Comparison of ENCODE assay signal across 24 cellular contexts in genomic region chr6:162698004-162698403, GRCh38. TPM values are rescaled to one million over a fixed set of nuclear protein-coding genes. Genes with fewer than 3 reads are reported as not detected.
"Had no signal": no experiment of that assay in that cellular context is flagged by ENCODE, and none has a peak within 500 bp of the region (broad histone marks: within the 10 kb centered on the region; RNA-seq: fewer than 3 reads in every experiment).

No MANE protein-coding gene starts in this region.

- H3K27ac Mint-ChIP-seq: immature natural killer cell; naive B cell; nephron; stimulated activated memory B cell treated with anti-CD40 and anti-IgM and Interleukin-4, amounts not matched to agents 10 μg/mL and 1 μg/mL and 100 μg/mL, for 72 hours; stimulated activated naive CD8-positive, alpha-beta T cell treated with anti-CD3 and anti-CD28 coated beads, Interleukin-15, Interleukin-2, amounts not matched to agents 100 ng/mL and 50 ng/mL, for 24 hours had no signal

- H3K4me1 Mint-ChIP-seq: immature natural killer cell; naive B cell; nephron; stimulated activated memory B cell treated with anti-CD40 and anti-IgM and Interleukin-4, amounts not matched to agents 10 μg/mL and 1 μg/mL and 100 μg/mL, for 72 hours had no signal

- H3K36me3 Mint-ChIP-seq: immature natural killer cell; naive B cell; stimulated activated memory B cell treated with anti-CD40 and anti-IgM and Interleukin-4, amounts not matched to agents 10 μg/mL and 1 μg/mL and 100 μg/mL, for 72 hours had no signal

- H3K9me3 Mint-ChIP-seq: immature natural killer cell; naive B cell; nephron; stimulated activated memory B cell treated with anti-CD40 and anti-IgM and Interleukin-4, amounts not matched to agents 10 μg/mL and 1 μg/mL and 100 μg/mL, for 72 hours; stimulated activated naive CD8-positive, alpha-beta T cell treated with anti-CD3 and anti-CD28 coated beads, Interleukin-15, Interleukin-2, amounts not matched to agents 100 ng/mL and 50 ng/mL, for 24 hours had no signal

- DNase-seq: cortex of kidney; dorsolateral prefrontal cortex; effector memory CD4-positive, alpha-beta T cell; foreskin fibroblast; immature natural killer cell; kidney; left colon; mesendoderm; naive B cell; occipital lobe; psoas muscle; retina; spleen; stimulated activated CD4-positive, alpha-beta T cell treated with anti-CD3 and anti-CD28 coated beads, Interleukin-15, amount 100 ng/mL, for 24 hours; stimulated activated CD4-positive, alpha-beta T cell treated with anti-CD3 and anti-CD28 coated beads, Interleukin-1b, Interleukin-23, amount 100 ng/mL, for 48 hours; stimulated activated CD4-positive, alpha-beta T cell treated with anti-CD3 and anti-CD28 coated beads, Interleukin-4, amount 100 ng/mL, for 24 hours; tibial artery; upper lobe of left lung had no signal

- H3K27me3 Mint-ChIP-seq: naive B cell; stimulated activated memory B cell treated with anti-CD40 and anti-IgM and Interleukin-4, amounts not matched to agents 10 μg/mL and 1 μg/mL and 100 μg/mL, for 72 hours; stimulated activated naive CD8-positive, alpha-beta T cell treated with anti-CD3 and anti-CD28 coated beads, Interleukin-15, Interleukin-2, amounts not matched to agents 100 ng/mL and 50 ng/mL, for 24 hours had no signal

- ATAC-seq: gastroesophageal sphincter; left colon; psoas muscle; sciatic nerve; stimulated activated memory B cell treated with anti-CD40 and anti-IgM and Interleukin-4, amounts not matched to agents 10 μg/mL and 1 μg/mL and 100 μg/mL, for 72 hours had no signal

- H3K4me3 Mint-ChIP-seq: immature natural killer cell; naive B cell; nephron; stimulated activated memory B cell treated with anti-CD40 and anti-IgM and Interleukin-4, amounts not matched to agents 10 μg/mL and 1 μg/mL and 100 μg/mL, for 72 hours; stimulated activated naive CD8-positive, alpha-beta T cell treated with anti-CD3 and anti-CD28 coated beads, Interleukin-15, Interleukin-2, amounts not matched to agents 100 ng/mL and 50 ng/mL, for 24 hours had no signal

RNA-seq across cellular contexts. Expression of gene PACRG, which starts 29.8 kb away (rescaled TPM):
- total RNA-seq: vagina had no signal
